ENCODE assay signal across 1 cellular context in the genomic region with DNA sequence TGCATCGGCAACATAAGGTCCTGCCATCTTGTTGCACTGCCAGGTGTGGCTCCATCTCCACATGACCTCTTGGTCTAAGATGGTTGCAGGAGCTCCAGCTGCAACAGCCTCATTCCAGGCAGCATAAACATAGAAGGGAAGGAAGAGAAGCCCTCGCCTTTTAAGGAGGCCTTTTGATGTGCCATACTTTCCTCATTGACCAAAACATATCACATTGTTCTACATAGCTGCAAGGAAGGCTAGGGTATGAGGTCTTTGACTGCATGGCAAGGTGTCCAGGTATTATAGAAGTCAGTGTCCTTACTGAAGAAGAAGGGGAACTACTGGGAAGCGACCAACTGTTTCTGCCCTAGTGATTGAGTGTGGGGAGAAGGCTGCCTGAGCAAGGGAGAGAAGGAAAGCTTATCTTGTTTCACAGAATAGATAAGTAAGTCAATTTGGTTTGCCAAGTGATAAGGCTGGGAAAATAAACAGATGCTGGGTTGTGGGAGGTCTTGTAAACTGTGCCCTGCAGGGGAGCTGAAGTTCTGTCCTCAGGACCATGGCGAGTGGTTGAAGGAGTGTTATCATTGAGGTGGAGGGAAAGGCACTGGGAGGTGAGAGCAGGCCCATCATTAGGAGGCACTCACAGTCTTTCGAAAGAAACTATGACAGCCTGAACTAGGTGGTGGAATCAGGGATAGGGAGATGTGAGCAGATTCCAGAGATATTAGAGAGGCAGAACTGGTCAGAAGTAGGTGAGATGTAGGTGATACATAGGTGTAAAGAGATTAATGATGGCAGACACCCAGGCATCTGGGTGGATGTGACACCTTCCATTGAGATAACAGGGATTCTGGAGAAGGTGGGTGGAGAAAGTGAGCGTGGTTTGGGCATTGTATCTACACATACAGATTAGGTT.
TF ChIP-seq lines count a peak whose summit lies in the region.

No MANE protein-coding gene starts in this region.

TF ChIP-seq in HEK293, 187 proteins besides CTCF, POLR2A, EP300 and RAD21 (continued from another document):
- TF ChIP-seq, protein P1, sequence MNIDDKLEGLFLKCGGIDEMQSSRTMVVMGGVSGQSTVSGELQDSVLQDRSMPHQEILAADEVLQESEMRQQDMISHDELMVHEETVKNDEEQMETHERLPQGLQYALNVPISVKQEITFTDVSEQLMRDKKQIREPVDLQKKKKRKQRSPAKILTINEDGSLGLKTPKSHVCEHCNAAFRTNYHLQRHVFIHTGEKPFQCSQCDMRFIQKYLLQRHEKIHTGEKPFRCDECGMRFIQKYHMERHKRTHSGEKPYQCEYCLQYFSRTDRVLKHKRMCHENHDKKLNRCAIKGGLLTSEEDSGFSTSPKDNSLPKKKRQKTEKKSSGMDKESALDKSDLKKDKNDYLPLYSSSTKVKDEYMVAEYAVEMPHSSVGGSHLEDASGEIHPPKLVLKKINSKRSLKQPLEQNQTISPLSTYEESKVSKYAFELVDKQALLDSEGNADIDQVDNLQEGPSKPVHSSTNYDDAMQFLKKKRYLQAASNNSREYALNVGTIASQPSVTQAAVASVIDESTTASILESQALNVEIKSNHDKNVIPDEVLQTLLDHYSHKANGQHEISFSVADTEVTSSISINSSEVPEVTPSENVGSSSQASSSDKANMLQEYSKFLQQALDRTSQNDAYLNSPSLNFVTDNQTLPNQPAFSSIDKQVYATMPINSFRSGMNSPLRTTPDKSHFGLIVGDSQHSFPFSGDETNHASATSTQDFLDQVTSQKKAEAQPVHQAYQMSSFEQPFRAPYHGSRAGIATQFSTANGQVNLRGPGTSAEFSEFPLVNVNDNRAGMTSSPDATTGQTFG (tag by site-specific recombination; IDR thresholded peaks at IDR 0.05; ENCODE audit: borderline replicate concordance) = no peak
- TF ChIP-seq ZNF600 (tag by site-specific recombination; IDR thresholded peaks at IDR 0.05) (0 out of 2 replicates have a peak, but pooled peaks have one; percentile 17), ZNF302 (tag by site-specific recombination; IDR thresholded peaks at IDR 0.05; ENCODE audit: low read depth) (no peak), SP7 (tag by site-specific recombination; IDR thresholded peaks at IDR 0.05) (peak; percentile 55), YY1 (tag by site-specific recombination; IDR thresholded peaks at IDR 0.05) (no peak), EGR2 (tag by site-specific recombination; IDR thresholded peaks at IDR 0.05; ENCODE audit: low read depth) (peak; percentile 65), ZNF211 (tag by site-specific recombination; IDR thresholded peaks at IDR 0.05; ENCODE audit: low read depth) (no peak), ZNF311 (tag by site-specific recombination; IDR thresholded peaks at IDR 0.05; ENCODE audit: borderline replicate concordance) (no peak), ZNF214 (tag by site-specific recombination; IDR thresholded peaks at IDR 0.05; ENCODE audit: borderline replicate concordance) (no peak), KLF1 (tag by site-specific recombination; IDR thresholded peaks at IDR 0.05) (no peak), ZNF19 (tag by site-specific recombination; IDR thresholded peaks at IDR 0.05; ENCODE audit: low read depth) (no peak), ZSCAN5A (tag by site-specific recombination; IDR thresholded peaks at IDR 0.05) (no peak), GLIS1 (tag by site-specific recombination; IDR thresholded peaks at IDR 0.05) (peak; percentile 99), ZNF626 (tag by site-specific recombination; IDR thresholded peaks at IDR 0.05) (no peak), ZBTB1 (tag by site-specific recombination; IDR thresholded peaks at IDR 0.05) (no peak), ZFHX2 (tag by site-specific recombination; conservative IDR thresholded peaks at IDR 0.05) (peak; percentile 62), ZSCAN4 (tag by site-specific recombination; IDR thresholded peaks at IDR 0.05) (no peak), TCF7L2 (IDR thresholded peaks at IDR 0.05; ENCODE audit: borderline replicate concordance, low read depth, low read length) (no peak; the same call in 1 of the 2 replicates), REST (tag by site-specific recombination; IDR thresholded peaks at IDR 0.05) (peak; percentile 84), ZIC2 (tag by site-specific recombination; IDR thresholded peaks at IDR 0.05) (peak; percentile 89), ZNF843 (tag by site-specific recombination; IDR thresholded peaks at IDR 0.05) (no peak), ZXDB (tag by site-specific recombination; IDR thresholded peaks at IDR 0.05) (0 out of 2 replicates have a peak, but pooled peaks have one; percentile 33), ZNF416 (tag by site-specific recombination; IDR thresholded peaks at IDR 0.05) (no peak)
- TF ChIP-seq, protein P2, sequence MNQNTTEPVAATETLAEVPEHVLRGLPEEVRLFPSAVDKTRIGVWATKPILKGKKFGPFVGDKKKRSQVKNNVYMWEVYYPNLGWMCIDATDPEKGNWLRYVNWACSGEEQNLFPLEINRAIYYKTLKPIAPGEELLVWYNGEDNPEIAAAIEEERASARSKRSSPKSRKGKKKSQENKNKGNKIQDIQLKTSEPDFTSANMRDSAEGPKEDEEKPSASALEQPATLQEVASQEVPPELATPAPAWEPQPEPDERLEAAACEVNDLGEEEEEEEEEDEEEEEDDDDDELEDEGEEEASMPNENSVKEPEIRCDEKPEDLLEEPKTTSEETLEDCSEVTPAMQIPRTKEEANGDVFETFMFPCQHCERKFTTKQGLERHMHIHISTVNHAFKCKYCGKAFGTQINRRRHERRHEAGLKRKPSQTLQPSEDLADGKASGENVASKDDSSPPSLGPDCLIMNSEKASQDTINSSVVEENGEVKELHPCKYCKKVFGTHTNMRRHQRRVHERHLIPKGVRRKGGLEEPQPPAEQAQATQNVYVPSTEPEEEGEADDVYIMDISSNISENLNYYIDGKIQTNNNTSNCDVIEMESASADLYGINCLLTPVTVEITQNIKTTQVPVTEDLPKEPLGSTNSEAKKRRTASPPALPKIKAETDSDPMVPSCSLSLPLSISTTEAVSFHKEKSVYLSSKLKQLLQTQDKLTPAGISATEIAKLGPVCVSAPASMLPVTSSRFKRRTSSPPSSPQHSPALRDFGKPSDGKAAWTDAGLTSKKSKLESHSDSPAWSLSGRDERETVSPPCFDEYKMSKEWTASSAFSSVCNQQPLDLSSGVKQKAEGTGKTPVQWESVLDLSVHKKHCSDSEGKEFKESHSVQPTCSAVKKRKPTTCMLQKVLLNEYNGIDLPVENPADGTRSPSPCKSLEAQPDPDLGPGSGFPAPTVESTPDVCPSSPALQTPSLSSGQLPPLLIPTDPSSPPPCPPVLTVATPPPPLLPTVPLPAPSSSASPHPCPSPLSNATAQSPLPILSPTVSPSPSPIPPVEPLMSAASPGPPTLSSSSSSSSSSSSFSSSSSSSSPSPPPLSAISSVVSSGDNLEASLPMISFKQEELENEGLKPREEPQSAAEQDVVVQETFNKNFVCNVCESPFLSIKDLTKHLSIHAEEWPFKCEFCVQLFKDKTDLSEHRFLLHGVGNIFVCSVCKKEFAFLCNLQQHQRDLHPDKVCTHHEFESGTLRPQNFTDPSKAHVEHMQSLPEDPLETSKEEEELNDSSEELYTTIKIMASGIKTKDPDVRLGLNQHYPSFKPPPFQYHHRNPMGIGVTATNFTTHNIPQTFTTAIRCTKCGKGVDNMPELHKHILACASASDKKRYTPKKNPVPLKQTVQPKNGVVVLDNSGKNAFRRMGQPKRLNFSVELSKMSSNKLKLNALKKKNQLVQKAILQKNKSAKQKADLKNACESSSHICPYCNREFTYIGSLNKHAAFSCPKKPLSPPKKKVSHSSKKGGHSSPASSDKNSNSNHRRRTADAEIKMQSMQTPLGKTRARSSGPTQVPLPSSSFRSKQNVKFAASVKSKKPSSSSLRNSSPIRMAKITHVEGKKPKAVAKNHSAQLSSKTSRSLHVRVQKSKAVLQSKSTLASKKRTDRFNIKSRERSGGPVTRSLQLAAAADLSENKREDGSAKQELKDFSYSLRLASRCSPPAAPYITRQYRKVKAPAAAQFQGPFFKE (tag by site-specific recombination; IDR thresholded peaks at IDR 0.05; ENCODE audit: borderline replicate concordance) = no peak
- TF ChIP-seq, protein P3, sequence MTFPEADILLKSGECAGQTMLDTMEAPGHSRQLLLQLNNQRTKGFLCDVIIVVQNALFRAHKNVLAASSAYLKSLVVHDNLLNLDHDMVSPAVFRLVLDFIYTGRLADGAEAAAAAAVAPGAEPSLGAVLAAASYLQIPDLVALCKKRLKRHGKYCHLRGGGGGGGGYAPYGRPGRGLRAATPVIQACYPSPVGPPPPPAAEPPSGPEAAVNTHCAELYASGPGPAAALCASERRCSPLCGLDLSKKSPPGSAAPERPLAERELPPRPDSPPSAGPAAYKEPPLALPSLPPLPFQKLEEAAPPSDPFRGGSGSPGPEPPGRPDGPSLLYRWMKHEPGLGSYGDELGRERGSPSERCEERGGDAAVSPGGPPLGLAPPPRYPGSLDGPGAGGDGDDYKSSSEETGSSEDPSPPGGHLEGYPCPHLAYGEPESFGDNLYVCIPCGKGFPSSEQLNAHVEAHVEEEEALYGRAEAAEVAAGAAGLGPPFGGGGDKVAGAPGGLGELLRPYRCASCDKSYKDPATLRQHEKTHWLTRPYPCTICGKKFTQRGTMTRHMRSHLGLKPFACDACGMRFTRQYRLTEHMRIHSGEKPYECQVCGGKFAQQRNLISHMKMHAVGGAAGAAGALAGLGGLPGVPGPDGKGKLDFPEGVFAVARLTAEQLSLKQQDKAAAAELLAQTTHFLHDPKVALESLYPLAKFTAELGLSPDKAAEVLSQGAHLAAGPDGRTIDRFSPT (tag by site-specific recombination; IDR thresholded peaks at IDR 0.05) = no peak
